ENCODE assay signal across 34 cellular contexts in the genomic region with DNA sequence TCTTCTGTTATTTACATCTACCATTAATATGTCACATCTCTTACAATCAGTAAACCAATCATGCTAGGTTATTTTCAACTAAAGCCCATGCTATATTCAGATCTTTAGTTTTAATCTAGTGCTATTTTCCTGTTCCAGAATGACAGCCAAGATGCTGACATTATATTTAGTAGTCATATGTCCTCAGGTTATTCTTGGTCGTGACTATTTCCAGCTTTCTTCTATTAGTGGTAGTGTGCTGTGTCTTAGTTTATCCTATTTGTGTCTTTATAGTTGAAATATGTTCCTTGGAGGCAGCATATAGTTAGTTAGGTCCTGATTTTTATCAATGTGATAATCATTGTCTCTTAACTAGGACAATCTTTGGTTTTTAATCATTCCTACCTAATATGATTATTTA.
"Had no signal": no experiment of that assay in that cellular context is flagged by ENCODE, and none has a peak within 500 bp of the region (broad histone marks: within the 10 kb centered on the region; RNA-seq: fewer than 3 reads in every experiment).

No MANE protein-coding gene starts in this region.

- H3K4me2 ChIP-seq: KMS-11 had no signal

- DNase-seq: Karpas-422, Kasumi-1, MG63, MM.1S, MV-4-11, NCI-H1048, NCI-H1092, NCI-H1092 treated with DMSO at 0.1 percent for 48 hours, NCI-H1105, NCI-H1105 treated with DMSO at 0.1 percent for 48 hours, NCI-H1417, NCI-H1417 treated with DMSO at 0.1 percent for 48 hours, NCI-H1436, NCI-H1436 treated with DMSO at 0.1 percent for 48 hours, NCI-H146, NCI-H1694, NCI-H1694 treated with DMSO at 0.1 percent for 48 hours, NCI-H187, NCI-H187 treated with DMSO at 0.1 percent for 48 hours, NCI-H1930, NCI-H2029, NCI-H2029 treated with DMSO at 0.1 percent for 48 hours, NCI-H2081, NCI-H2081 treated with DMSO at 0.1 percent for 48 hours, NCI-H2107, NCI-H2171, NCI-H2171 treated with DMSO at 0.1 percent for 48 hours, NCI-H2227 treated with DMSO at 0.1 percent for 48 hours, NCI-H226, NCI-H345, NCI-H446, NCI-H446 treated with DMSO at 0.1 percent for 48 hours, NCI-H510A had no signal

- H3K9ac ChIP-seq: KMS-11 had no signal

- H3K27ac ChIP-seq: KMS-11 had no signal

- H3K4me3 ChIP-seq: MG63 had no signal

- H3K27me3 ChIP-seq: MG63 had no signal

- H3K36me3 ChIP-seq: MG63 had no signal

- H3K9me3 ChIP-seq: MG63 had no signal
